In the genomic region with DNA sequence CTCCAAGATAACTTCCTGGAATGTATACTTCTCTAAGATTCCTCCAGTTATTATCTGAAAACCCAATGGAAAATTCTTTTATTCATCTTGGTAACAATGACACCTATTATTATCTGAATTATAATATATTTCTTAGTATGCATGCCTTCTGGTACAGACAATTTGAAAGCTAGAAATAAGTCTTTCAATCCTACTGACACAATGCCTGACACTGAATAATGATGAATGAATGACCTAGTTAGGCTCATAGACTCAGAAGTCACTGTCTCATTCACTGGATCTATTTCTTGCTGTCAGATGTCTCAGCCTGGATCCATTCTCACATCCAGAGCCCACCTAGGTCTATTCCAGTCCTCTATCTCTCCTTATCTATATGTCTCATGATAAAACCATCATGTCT, we compare ENCODE assay signal across 33 cellular contexts.
A peak's percentile ranks its signal among the peaks of the same experiment; 100 is the strongest.
DNase-seq lines count a peak whose midpoint lies in the region; ATAC-seq and TF ChIP-seq lines count a peak whose summit lies in the region.
"Had no signal": no experiment of that assay in that cellular context is flagged by ENCODE, and none has a peak within 500 bp of the region (broad histone marks: within the 10 kb centered on the region; RNA-seq: fewer than 3 reads in every experiment).

No MANE protein-coding gene starts in this region.

- H3F3A ChIP-seq in neural cell (ENCODE audit: insufficient read depth, low read length, poor library complexity, severe bottlenecking): peaks cover 3% of the 10 kb centered on the region

- H2AFZ ChIP-seq in neural cell (ENCODE audit: low read depth, low read length): no peak overlapping the region

- H3K36me3 Mint-ChIP-seq in stimulated activated naive B cell treated with anti-CD40 and anti-IgM and Interleukin-4, amounts not matched to agents 10 μg/mL and 1 μg/mL and 100 μg/mL, for 72 hours: no peaks in the 10 kb centered on the region
- H3K36me3 Mint-ChIP-seq: CD14-positive monocyte; CD4-positive, alpha-beta memory T cell; CD4-positive, CD25-positive, alpha-beta regulatory T cell; CD8-positive, alpha-beta memory T cell; CD8-positive, alpha-beta T cell had no signal

- peak; percentile 85 for TF ChIP-seq EP300 in neural cell (conservative IDR thresholded peaks at IDR 0.05; ENCODE audit: poor library complexity, severe bottlenecking)

- no peaks in the 10 kb centered on the region for H3K9me3 Mint-ChIP-seq in stimulated activated naive B cell treated with anti-CD40 and anti-IgM and Interleukin-4, amounts not matched to agents 10 μg/mL and 1 μg/mL and 100 μg/mL, for 72 hours
- H3K9me3 Mint-ChIP-seq: CD14-positive monocyte had no signal

- no peak overlapping the region for H4K5ac ChIP-seq in mesendoderm (ENCODE audit: low read length)

- TF ChIP-seq CTCF in neural cell (IDR thresholded peaks at IDR 0.05; ENCODE audit: poor library complexity, severe bottlenecking): no peak
- TF ChIP-seq CTCF in testis (IDR thresholded peaks at IDR 0.05): no peak

- intact Hi-C loops in testis (cut with DNase I; ENCODE audit: low total_unique reads): no loop called here

- H3K27ac ChIP-seq in mesendoderm (ENCODE audit: low read depth, low read length) (no peak overlapping the region), neural cell (ENCODE audit: low read length) (peak overlapping the region; percentile 94), testis (no peak overlapping the region)
- H3K27ac ChIP-seq: 22Rv1; A549; BLaER1; BLaER1 treated with 17β-estradiol and CSF1 and Interleukin-3, amounts not matched to agents 10 nM and 100 nM; C4-2B had no signal

- H2BK120ac ChIP-seq in mesendoderm (ENCODE audit: low read depth, low read length): no peak overlapping the region

- H3K4me3 Mint-ChIP-seq in stimulated activated naive B cell treated with anti-CD40 and anti-IgM and Interleukin-4, amounts not matched to agents 10 μg/mL and 1 μg/mL and 100 μg/mL, for 72 hours: no peak overlapping the region
- H3K4me3 Mint-ChIP-seq: B cell; CD14-positive monocyte; CD4-positive, alpha-beta memory T cell; CD4-positive, alpha-beta T cell; CD4-positive, CD25-positive, alpha-beta regulatory T cell; CD8-positive, alpha-beta memory T cell; CD8-positive, alpha-beta T cell had no signal

- no peaks in the 10 kb centered on the region for H3K79me2 ChIP-seq in mesendoderm (ENCODE audit: control insufficient read depth, insufficient read depth, low read length)
- H3K79me2 ChIP-seq in neural cell (replicated peaks; ENCODE audit: insufficient read depth, low read length): no peaks in the 10 kb centered on the region

- no peaks in the 10 kb centered on the region for H3K4me1 Mint-ChIP-seq in stimulated activated naive B cell treated with anti-CD40 and anti-IgM and Interleukin-4, amounts not matched to agents 10 μg/mL and 1 μg/mL and 100 μg/mL, for 72 hours
- H3K4me1 Mint-ChIP-seq: B cell; CD14-positive monocyte; CD4-positive, alpha-beta memory T cell; CD4-positive, CD25-positive, alpha-beta regulatory T cell; CD8-positive, alpha-beta memory T cell had no signal

- no peak overlapping the region for H3K4ac ChIP-seq in mesendoderm (ENCODE audit: low read depth, low read length)

- no peak overlapping the region for H2AK5ac ChIP-seq in mesendoderm (ENCODE audit: low read length)

- H3K36me3 ChIP-seq in mesendoderm (ENCODE audit: control insufficient read depth, insufficient read depth, low read length): no peaks in the 10 kb centered on the region
- H3K36me3 ChIP-seq in neural cell (ENCODE audit: insufficient read depth, low read length): no peaks in the 10 kb centered on the region
- no peaks in the 10 kb centered on the region for H3K36me3 ChIP-seq in testis (ENCODE audit: low read depth, missing control alignments)
- H3K36me3 ChIP-seq: BE2C; BLaER1; BLaER1 treated with 17β-estradiol and CSF1 and Interleukin-3, amounts not matched to agents 10 nM and 100 nM had no signal

- H3K18ac ChIP-seq in mesendoderm (ENCODE audit: low read length): no peak overlapping the region

- H4K8ac ChIP-seq in mesendoderm (ENCODE audit: low read depth, low read length): no peak overlapping the region

- no peak overlapping the region for H2BK5ac ChIP-seq in mesendoderm (ENCODE audit: low read length)

- no peak overlapping the region for H3K56ac ChIP-seq in mesendoderm (ENCODE audit: low read length)

- TF ChIP-seq POLR2A in testis (IDR thresholded peaks at IDR 0.05): no peak

- H3K27ac Mint-ChIP-seq in stimulated activated naive B cell treated with anti-CD40 and anti-IgM and Interleukin-4, amounts not matched to agents 10 μg/mL and 1 μg/mL and 100 μg/mL, for 72 hours: no peak overlapping the region
- H3K27ac Mint-ChIP-seq: B cell; CD14-positive monocyte; CD4-positive, alpha-beta memory T cell; CD4-positive, alpha-beta T cell; CD4-positive, CD25-positive, alpha-beta regulatory T cell; CD8-positive, alpha-beta memory T cell; CD8-positive, alpha-beta T cell had no signal

- no peaks in the 10 kb centered on the region for H4K20me1 ChIP-seq in neural cell (ENCODE audit: insufficient read depth)
- H4K20me1 ChIP-seq: BLaER1; BLaER1 treated with 17β-estradiol and CSF1 and Interleukin-3, amounts not matched to agents 10 nM and 100 nM had no signal

- no peak overlapping the region for H3K23ac ChIP-seq in mesendoderm (ENCODE audit: low read length)

- TF ChIP-seq RAD21 in neural cell (conservative IDR thresholded peaks at IDR 0.05): no peak

- H3K9me2 ChIP-seq in neural cell (ENCODE audit: insufficient read depth, low read length): no peaks in the 10 kb centered on the region

- H3K27me3 ChIP-seq in mesendoderm (ENCODE audit: insufficient read depth, low read length, poor library complexity) (no peaks in the 10 kb centered on the region), neural cell (ENCODE audit: insufficient read depth, low read depth, low read length) (no peaks in the 10 kb centered on the region), testis (no peaks in the 10 kb centered on the region)
- H3K27me3 ChIP-seq: BE2C; BLaER1; BLaER1 treated with 17β-estradiol and CSF1 and Interleukin-3, amounts not matched to agents 10 nM and 100 nM had no signal

- no peaks in the 10 kb centered on the region for H3K27me3 Mint-ChIP-seq in stimulated activated naive B cell treated with anti-CD40 and anti-IgM and Interleukin-4, amounts not matched to agents 10 μg/mL and 1 μg/mL and 100 μg/mL, for 72 hours
- H3K27me3 Mint-ChIP-seq: CD4-positive, alpha-beta memory T cell; CD4-positive, alpha-beta T cell; CD8-positive, alpha-beta memory T cell had no signal

- H3K4me2 ChIP-seq in mesendoderm (ENCODE audit: low read length) (no peak overlapping the region), neural cell (ENCODE audit: low read length) (peak overlapping the region; percentile 36)
- H3K4me2 ChIP-seq: A549; BLaER1; BLaER1 treated with 17β-estradiol and CSF1 and Interleukin-3, amounts not matched to agents 10 nM and 100 nM had no signal

- no peaks in the 10 kb centered on the region for H3K79me1 ChIP-seq in mesendoderm (ENCODE audit: low read length)

- no peak for ATAC-seq in stimulated activated naive B cell treated with anti-CD40 and anti-IgM and Interleukin-4, amounts not matched to agents 10 μg/mL and 1 μg/mL and 100 μg/mL, for 72 hours (replicated peaks)
- ATAC-seq: A549; CD8-positive, alpha-beta T cell had no signal

- no peak overlapping the region for H3K9ac ChIP-seq in mesendoderm (ENCODE audit: low read length)
- H3K9ac ChIP-seq in neural cell (ENCODE audit: low read length): peak overlapping the region; percentile 56
- H3K9ac ChIP-seq: BLaER1; BLaER1 treated with 17β-estradiol and CSF1 and Interleukin-3, amounts not matched to agents 10 nM and 100 nM had no signal

- H3K9me3 ChIP-seq in neural cell (ENCODE audit: low read length) (no peaks in the 10 kb centered on the region), testis (no peaks in the 10 kb centered on the region)
- H3K9me3 ChIP-seq: A549; BE2C; BLaER1; BLaER1 treated with 17β-estradiol and CSF1 and Interleukin-3, amounts not matched to agents 10 nM and 100 nM; Caco-2 had no signal

- no peak overlapping the region for H2BK15ac ChIP-seq in mesendoderm (replicated peaks; ENCODE audit: low read depth)

- H3K4me1 ChIP-seq in mesendoderm (ENCODE audit: control insufficient read depth, low read depth, low read length) (no peaks in the 10 kb centered on the region), testis (peaks cover 4% of the 10 kb centered on the region)
- H3K4me1 ChIP-seq: A549; BLaER1; BLaER1 treated with 17β-estradiol and CSF1 and Interleukin-3, amounts not matched to agents 10 nM and 100 nM; Caco-2 had no signal

- H3K4me3 ChIP-seq in mesendoderm (ENCODE audit: low read length) (no peak overlapping the region), neural cell (ENCODE audit: low read length) (peak overlapping the region; percentile 46), testis (no peak overlapping the region)
- H3K4me3 ChIP-seq: A549; BLaER1; BLaER1 treated with 17β-estradiol and CSF1 and Interleukin-3, amounts not matched to agents 10 nM and 100 nM had no signal

- DNase-seq in mesendoderm: peak; percentile 28
- DNase-seq in putamen (ENCODE audit: low spot score): peak; percentile 34
- DNase-seq in testis: no peak
- DNase-seq in stimulated activated naive B cell treated with anti-CD40 and anti-IgM and Interleukin-4, amounts not matched to agents 10 μg/mL and 1 μg/mL and 100 μg/mL, for 72 hours: no peak
- DNase-seq in NCI-H526 treated with DMSO at 0.1 percent for 48 hours (lab: John Stamatoyannopoulos, UW): no peak
- DNase-seq: 8988T; ACHN; AML-193; BE2C; C1 segment of cervical spinal cord; Caco-2; Calu3; CD4-positive, alpha-beta memory T cell; CD4-positive, alpha-beta T cell; CD4-positive, CD25-positive, alpha-beta regulatory T cell; CD8-positive, alpha-beta memory T cell; CD8-positive, alpha-beta T cell; COR-L47; DMS 273 treated with DMSO at 0.1 percent for 48 hours; DMS153; DMS53; DMS79; DMS79 treated with DMSO at 0.1 percent for 48 hours; DND-41; EL had no signal

TF ChIP-seq in neural cell, 6 proteins besides CTCF, POLR2A, EP300 and RAD21 (continues in another document):
- TF ChIP-seq EZH2 (IDR thresholded peaks at IDR 0.05; ENCODE audit: borderline replicate concordance, insufficient read depth, low read length, poor library complexity, severe bottlenecking) (no peak), MXI1 (conservative IDR thresholded peaks at IDR 0.05; ENCODE audit: poor library complexity, severe bottlenecking) (no peak)

Comparison
In these comparisons a context has a peak if more than half of its experiments do, and no peak if none do; other contexts are left out.
1. DNase-seq: peak in mesendoderm (single experiment) and putamen (single experiment); none in testis (single experiment), stimulated activated naive B cell treated with anti-CD40 and anti-IgM and Interleukin-4, amounts not matched to agents 10 μg/mL and 1 μg/mL and 100 μg/mL, for 72 hours (single experiment) and NCI-H526 treated with DMSO at 0.1 percent for 48 hours (single experiment).